Comparison of ENCODE assay signal across 10 cellular contexts in genomic region chr3:136305879-136306278, GRCh38. TPM values are rescaled to one million over a fixed set of nuclear protein-coding genes. Genes with fewer than 3 reads are reported as not detected.
A peak's percentile ranks its signal among the peaks of the same experiment; 100 is the strongest.
DNase-seq lines count a peak whose midpoint lies in the region; ATAC-seq, FAIRE-seq and TF ChIP-seq lines count a peak whose summit lies in the region.
"Had no signal": no experiment of that assay in that cellular context is flagged by ENCODE, and none has a peak within 500 bp of the region (broad histone marks: within the 10 kb centered on the region; RNA-seq: fewer than 3 reads in every experiment).

No MANE protein-coding gene starts in this region.

- no peak overlapping the region for H3K27ac ChIP-seq in foreskin keratinocyte
- H3K27ac ChIP-seq in pancreas: no peak overlapping the region
- H3K27ac ChIP-seq: coronary artery had no signal

- intact Hi-C loops in Calu3 (cut with micrococcal nuclease; ENCODE audit: unreplicated experiment): loop anchor here (1.0 to 10.0 kb wide), 5 partner anchors 86 to 709 kb away; no protein-coding TSS in a partner anchor
- intact Hi-C loops in pancreas (cut with DNase I): no loop called here

- no peak overlapping the region for H3K4me3 Mint-ChIP-seq in Calu3 (ENCODE audit: low read depth, unreplicated experiment)
- H3K4me3 Mint-ChIP-seq: naive B cell had no signal

- TF ChIP-seq CTCF in Calu3 (IDR thresholded peaks at IDR 0.05; ENCODE audit: unreplicated experiment): peak; percentile 65
- TF ChIP-seq CTCF in foreskin keratinocyte (conservative IDR thresholded peaks at IDR 0.05): peak; percentile 62
- no peak for TF ChIP-seq CTCF in pancreas (IDR thresholded peaks at IDR 0.05)

- no TSS peak for BruUV-seq in Calu3 (replicated peaks; lab: Mats Ljungman, UMichigan)

- peaks cover 6% of the 10 kb centered on the region for H3K36me3 Mint-ChIP-seq in Calu3 (ENCODE audit: insufficient read depth, unreplicated experiment)

- WGBS in pancreas, 2 donors: 100% methylated on average over 1 of the region's 1 CpG; no CpG with 5 or more reads in 1 of the 2 donors

- no peaks in the 10 kb centered on the region for H3K27me3 Mint-ChIP-seq in Calu3 (ENCODE audit: unreplicated experiment)
- H3K27me3 Mint-ChIP-seq: naive B cell had no signal

- no peak overlapping the region for H3K4me3 ChIP-seq in pancreas
- H3K4me3 ChIP-seq: coronary artery had no signal

- CTCF ChIA-PET in Calu3 (lab: Charles Lee): interaction anchor here (0.5 to 2.2 kb wide), 10 partner anchors 10 to 741 kb away, joined by 3 to 28 read pairs (median 4); partner anchors contain the start of genes MSL2 and STAG1

- peak; percentile 32 for ATAC-seq in foreskin keratinocyte
- no peak for ATAC-seq in pancreas

- H3K27me3 ChIP-seq in foreskin keratinocyte: no peaks in the 10 kb centered on the region
- H3K27me3 ChIP-seq in pancreas: no peaks in the 10 kb centered on the region

- no peaks in the 10 kb centered on the region for H3K9me3 ChIP-seq in pancreas

- no peaks in the 10 kb centered on the region for H3K4me1 ChIP-seq in foreskin keratinocyte
- no peaks in the 10 kb centered on the region for H3K4me1 ChIP-seq in pancreas

- peaks cover 0 to 5% (median 0%) of the 10 kb centered on the region in 3 donors for H3K36me3 ChIP-seq in pancreas

- no peaks in the 10 kb centered on the region for H3K9me3 Mint-ChIP-seq in Calu3 (ENCODE audit: low read depth, unreplicated experiment)

- FAIRE-seq in pancreas (lab: Jason Lieb, UNC): no peak

- no peaks in the 10 kb centered on the region for H3K4me1 Mint-ChIP-seq in Calu3 (ENCODE audit: low read depth, unreplicated experiment)
- H3K4me1 Mint-ChIP-seq: naive B cell had no signal

- DNase-seq in Calu3 (peak; percentile 33), HCEC 1CT (peak; percentile 34), RPMI7951 (ENCODE audit: low read depth) (peak; percentile 51), foreskin keratinocyte (no peak), inferior parietal cortex (ENCODE audit: extremely low spot score) (no peak), middle frontal gyrus (ENCODE audit: extremely low spot score, low spot score) (no peak), pancreas (no peak)
- DNase-seq in stimulated activated CD4-positive, alpha-beta T cell treated with anti-CD3 and anti-CD28 coated beads, Interleukin-2, amount 100 ng/mL, for 48 hours: no peak
- DNase-seq: naive B cell had no signal

- no peak overlapping the region for H3K27ac Mint-ChIP-seq in Calu3 (ENCODE audit: unreplicated experiment)
- H3K27ac Mint-ChIP-seq: naive B cell had no signal

RNA-seq across cellular contexts. Expression of gene PCCB, which starts 55.7 kb away (rescaled TPM):
- total RNA-seq in Calu3 (2022) (52.3 and 63.5 TPM in 2 replicates), foreskin keratinocyte (33.3 and 40.5 TPM in 2 replicates), pancreas (10 to 100 TPM in 5 of 6 donors, 1 to 10 TPM in 1; 9.3 to 24.9 (median 18.2) TPM)
- total RNA-seq in RPMI7951 (2014; rRNA removed; shearing (Covaris generic)): 30.8 and 38.6 TPM in 2 replicates
- polyA plus RNA-seq in foreskin keratinocyte (23.3 and 28.3 TPM in 2 replicates), pancreas (10 to 100 TPM in 1 of 2 donors, 1 to 10 TPM in 1; 8.9 to 11.7 TPM)

Comparison
In these comparisons a context has a peak if more than half of its experiments do, and no peak if none do; other contexts are left out.
1. DNase-seq: peak in Calu3 (single experiment), HCEC 1CT (single experiment) and RPMI7951 (single experiment); none in foreskin keratinocyte (0 of 2), stimulated activated CD4-positive, alpha-beta T cell treated with anti-CD3 and anti-CD28 coated beads, Interleukin-2, amount 100 ng/mL, for 48 hours (0 of 2), inferior parietal cortex (single experiment), middle frontal gyrus (single experiment) and pancreas (0 of 6).
2. CTCF ChIP-seq: peak in Calu3 (single experiment) and foreskin keratinocyte (single experiment); none in pancreas (0 of 4).